16 cellular contexts compared by ENCODE assay signal in the genomic region with DNA sequence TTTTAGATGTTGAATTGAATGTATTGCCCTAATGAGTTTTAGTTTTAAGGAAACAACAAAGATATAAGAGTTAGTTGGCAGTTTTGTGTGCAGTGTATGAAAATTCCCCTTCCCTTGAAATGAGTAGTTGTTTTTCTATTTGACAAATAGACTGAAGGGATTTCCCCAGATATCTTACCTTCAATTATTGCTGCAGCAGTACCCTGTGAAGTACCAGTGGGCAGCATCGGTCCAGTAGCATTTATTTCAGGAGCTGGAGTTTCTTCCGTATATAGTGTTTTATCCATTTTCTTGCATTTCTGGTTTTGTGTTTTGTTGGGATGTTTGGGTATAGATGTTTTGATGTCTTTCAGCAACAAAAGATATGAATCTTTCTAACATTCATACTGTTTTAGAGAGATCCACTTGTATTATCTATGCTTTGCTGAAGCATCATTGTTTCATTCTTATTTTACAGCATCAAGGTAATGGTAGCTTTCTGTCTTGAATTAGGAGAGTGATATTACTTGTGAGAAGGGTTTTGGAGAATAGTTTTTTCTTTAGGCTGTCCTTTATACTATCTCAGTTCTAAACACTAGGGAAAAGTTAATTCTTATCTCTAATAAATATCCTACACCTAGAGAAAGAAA. TPM values are rescaled to one million over a fixed set of nuclear protein-coding genes. Genes with fewer than 3 reads are reported as not detected.
A peak's percentile ranks its signal among the peaks of the same experiment; 100 is the strongest.
DNase-seq lines count a peak whose midpoint lies in the region; ATAC-seq and TF ChIP-seq lines count a peak whose summit lies in the region.
"Had no signal": no experiment of that assay in that cellular context is flagged by ENCODE, and none has a peak within 500 bp of the region (broad histone marks: within the 10 kb centered on the region; RNA-seq: fewer than 3 reads in every experiment).

No MANE protein-coding gene starts in this region.

- peaks cover 82% of the 10 kb centered on the region for H3K4me1 Mint-ChIP-seq in T-helper 2 cell treated with Interferon-gamma antibody and Interleukin-4, amounts not matched to agents 5 μg/mL and 100 μg/mL, for 36 hours (ENCODE audit: low read depth)
- peaks cover 89 to 91% of the 10 kb centered on the region in 2 donors for H3K4me1 Mint-ChIP-seq in natural killer cell

- in situ Hi-C loops in G401 (cut with HindIII; ENCODE audit: low sequenced_read_pairs) = no loop called here

- 68 to 80% methylated on average over 2 of the region's 2 CpGs for WGBS in sigmoid colon, 2 donors

- no peak for TF ChIP-seq EP300 in sigmoid colon (IDR thresholded peaks at IDR 0.05)

- ATAC-seq in activated CD4-positive, CD25-positive, alpha-beta regulatory T cell treated with anti-CD3 and anti-CD28 coated beads, Interleukin-2, amount 50 U/mL, for 24 hours = peak; percentile 77 to 80
- no peak for ATAC-seq in natural killer cell
- ATAC-seq: left lung had no signal

- H3K27me3 ChIP-seq in sigmoid colon = no peaks in the 10 kb centered on the region
- H3K27me3 ChIP-seq: esophagus squamous epithelium, hepatocyte, left lung had no signal

- peaks cover 0 to 64% (median 41%) of the 10 kb centered on the region in 4 donors for H3K4me1 ChIP-seq in sigmoid colon

- no peak overlapping the region for H3K27ac ChIP-seq in sigmoid colon
- H3K27ac ChIP-seq: 22Rv1, esophagus squamous epithelium, hepatocyte, left lung, thoracic aorta had no signal

- TF ChIP-seq POLR2A in sigmoid colon (IDR thresholded peaks at IDR 0.05) = no peak

- intact Hi-C loops in natural killer cell (cut with micrococcal nuclease) (no loop called here), sigmoid colon (cut with DNase I) (no loop called here)

- no peaks in the 10 kb centered on the region for H3K27me3 Mint-ChIP-seq in T-helper 2 cell treated with Interferon-gamma antibody and Interleukin-4, amounts not matched to agents 5 μg/mL and 100 μg/mL, for 36 hours (ENCODE audit: low read depth)
- no peaks in the 10 kb centered on the region for H3K27me3 Mint-ChIP-seq in natural killer cell (ENCODE audit: low read depth in 2 of 2)

- no peaks in the 10 kb centered on the region for H3K9me3 Mint-ChIP-seq in T-helper 2 cell treated with Interferon-gamma antibody and Interleukin-4, amounts not matched to agents 5 μg/mL and 100 μg/mL, for 36 hours
- no peaks in the 10 kb centered on the region for H3K9me3 Mint-ChIP-seq in natural killer cell

- DNase-seq in activated CD4-positive, CD25-positive, alpha-beta regulatory T cell (lab: John Stamatoyannopoulos, UW) = no peak
- DNase-seq in GM20000 (ENCODE audit: low spot score) (peak; percentile 45), natural killer cell (no peak), NCI-H1092 (lab: John Stamatoyannopoulos, UW) (no peak), sigmoid colon (no peak), G401 (ENCODE audit: low spot score) (no peak)
- peak; percentile 19 for DNase-seq in T-helper 2 cell treated with Interferon-gamma antibody and Interleukin-4, amounts not matched to agents 5 μg/mL and 100 μg/mL, for 36 hours (ENCODE audit: low spot score)
- DNase-seq: activated CD4-positive, CD25-positive, alpha-beta regulatory T cell treated with anti-CD3 and anti-CD28 coated beads, Interleukin-2, amount 50 U/mL, for 72 hours; esophagus squamous epithelium; left lung; NCI-H2107; SK-N-SH had no signal

- peaks cover 66% of the 10 kb centered on the region for H3K36me3 Mint-ChIP-seq in T-helper 2 cell treated with Interferon-gamma antibody and Interleukin-4, amounts not matched to agents 5 μg/mL and 100 μg/mL, for 36 hours (ENCODE audit: low read depth)
- H3K36me3 Mint-ChIP-seq in natural killer cell = no peaks in the 10 kb centered on the region

- no peaks in the 10 kb centered on the region for H3K9me3 ChIP-seq in sigmoid colon
- H3K9me3 ChIP-seq: esophagus squamous epithelium, left lung, SK-N-SH, thoracic aorta had no signal

- H3K27ac Mint-ChIP-seq in T-helper 2 cell treated with Interferon-gamma antibody and Interleukin-4, amounts not matched to agents 5 μg/mL and 100 μg/mL, for 36 hours = peak overlapping the region; percentile 14
- peak overlapping the region; percentile 56 to 98 for H3K27ac Mint-ChIP-seq in natural killer cell

- H3K4me3 ChIP-seq in sigmoid colon = no peak overlapping the region
- H3K4me3 ChIP-seq: esophagus squamous epithelium, hepatocyte, left lung, thoracic aorta had no signal

- peak overlapping the region; percentile 37 for H3K4me3 Mint-ChIP-seq in T-helper 2 cell treated with Interferon-gamma antibody and Interleukin-4, amounts not matched to agents 5 μg/mL and 100 μg/mL, for 36 hours
- H3K4me3 Mint-ChIP-seq in natural killer cell = no peak overlapping the region

- H3K36me3 ChIP-seq in sigmoid colon = no peaks in the 10 kb centered on the region
- H3K36me3 ChIP-seq: left lung, thoracic aorta had no signal

- TF ChIP-seq CTCF in GM20000 (IDR thresholded peaks at IDR 0.05; ENCODE audit: extremely low read depth, missing control alignments) = no peak
- no peak for TF ChIP-seq CTCF in natural killer cell (IDR thresholded peaks at IDR 0.05)
- TF ChIP-seq CTCF in sigmoid colon (IDR thresholded peaks at IDR 0.05) = no peak

RNA-seq across cellular contexts. Expression of a gene that starts 7.4 kb away (rescaled TPM):
- total RNA-seq in natural killer cell (100 to 1,000 TPM; 146 to 176 (median 157) TPM), sigmoid colon (10 to 100 TPM; 42.9 to 93.9 (median 62.8) TPM)
- polyA plus RNA-seq in sigmoid colon = 10 to 100 TPM in 1 of 3 donors, 1 to 10 TPM in 2; 5.3 to 21.3 (median 5.4) TPM
- total RNA-seq in G401 (2014; rRNA removed; shearing (Covaris generic)) = 6.6 and 20.5 TPM in 2 replicates

RNA-seq across cellular contexts. Expression of a gene that starts 42.3 kb away (rescaled TPM):
- 100 to 1,000 TPM in 2 of 3 donors, 10 to 100 TPM in 1; 90.3 to 135 (median 107) TPM for total RNA-seq in natural killer cell
- total RNA-seq in sigmoid colon = 100 to 1,000 TPM in 2 of 4 donors, 10 to 100 TPM in 2; 54.7 to 141 (median 84.8) TPM
- 100 to 1,000 TPM; 232 to 559 (median 315) TPM for polyA plus RNA-seq in sigmoid colon
- 146 and 244 TPM in 2 replicates for total RNA-seq in G401 (2014; rRNA removed; shearing (Covaris generic))

Comparison
In these comparisons a context has a peak if more than half of its experiments do, and no peak if none do; other contexts are left out.
1. ATAC-seq: peak in activated CD4-positive, CD25-positive, alpha-beta regulatory T cell treated with anti-CD3 and anti-CD28 coated beads, Interleukin-2, amount 50 U/mL, for 24 hours (2 of 2); none in natural killer cell (0 of 3).
2. DNase-seq: peak in GM20000 (single experiment) and T-helper 2 cell treated with Interferon-gamma antibody and Interleukin-4, amounts not matched to agents 5 μg/mL and 100 μg/mL, for 36 hours (single experiment); none in activated CD4-positive, CD25-positive, alpha-beta regulatory T cell (0 of 4), natural killer cell (single experiment), NCI-H1092 (single experiment), sigmoid colon (single experiment) and G401 (single experiment).